Comparison of ENCODE assay signal across 1 cellular context in the genomic region with DNA sequence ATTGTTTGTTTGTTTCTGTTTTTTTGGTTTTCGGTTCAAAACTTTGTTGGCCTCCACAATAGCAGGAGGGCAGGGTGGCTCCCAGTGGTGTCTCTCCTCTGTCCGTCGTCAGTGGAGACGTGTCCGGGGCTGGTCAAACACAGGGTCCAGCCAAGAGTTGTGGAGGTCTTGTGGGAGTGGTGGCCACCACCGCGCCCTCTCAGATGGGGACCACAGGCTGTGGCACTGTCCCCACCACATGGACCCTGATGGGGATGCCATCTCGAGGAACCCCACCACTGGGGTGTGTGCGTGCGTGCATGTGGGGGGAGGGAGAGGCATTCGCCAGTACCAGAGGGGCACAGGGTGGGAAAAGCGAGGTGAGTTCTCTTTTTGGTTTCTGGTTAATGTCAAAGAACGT.
TF ChIP-seq lines count a peak whose summit lies in the region.

No MANE protein-coding gene starts in this region.

TF ChIP-seq in IMR-90, 13 proteins besides CTCF, POLR2A, EP300 and RAD21:
- TF ChIP-seq NFE2L2 (IDR thresholded peaks at IDR 0.05; ENCODE audit: low read depth, low read length) (no peak), FOS (IDR thresholded peaks at IDR 0.05; ENCODE audit: low read depth, low read length) (no peak), SMC3 (IDR thresholded peaks at IDR 0.05; ENCODE audit: low read depth, low read length) (no peak), CEBPB (IDR thresholded peaks at IDR 0.05; ENCODE audit: low read depth, low read length) (no peak), MAZ (IDR thresholded peaks at IDR 0.05; ENCODE audit: borderline replicate concordance, low read depth, low read length) (no peak), CHD1 (IDR thresholded peaks at IDR 0.05; ENCODE audit: low read depth, low read length) (no peak), RFX5 (IDR thresholded peaks at IDR 0.05; ENCODE audit: low read depth, low read length) (no peak), MAFK (IDR thresholded peaks at IDR 0.05; ENCODE audit: low read depth, low read length) (no peak), RCOR1 (IDR thresholded peaks at IDR 0.05; ENCODE audit: insufficient replicate concordance, low read length) (no peak), MXI1 (IDR thresholded peaks at IDR 0.05; ENCODE audit: borderline replicate concordance, low read depth, low read length) (no peak), BHLHE40 (IDR thresholded peaks at IDR 0.05; ENCODE audit: low read depth, low read length) (no peak)
- TF ChIP-seq, protein P1, sequence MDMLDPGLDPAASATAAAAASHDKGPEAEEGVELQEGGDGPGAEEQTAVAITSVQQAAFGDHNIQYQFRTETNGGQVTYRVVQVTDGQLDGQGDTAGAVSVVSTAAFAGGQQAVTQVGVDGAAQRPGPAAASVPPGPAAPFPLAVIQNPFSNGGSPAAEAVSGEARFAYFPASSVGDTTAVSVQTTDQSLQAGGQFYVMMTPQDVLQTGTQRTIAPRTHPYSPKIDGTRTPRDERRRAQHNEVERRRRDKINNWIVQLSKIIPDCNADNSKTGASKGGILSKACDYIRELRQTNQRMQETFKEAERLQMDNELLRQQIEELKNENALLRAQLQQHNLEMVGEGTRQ (IDR thresholded peaks at IDR 0.05; ENCODE audit: low read depth, low read length), result no peak
- TF ChIP-seq, protein P2, sequence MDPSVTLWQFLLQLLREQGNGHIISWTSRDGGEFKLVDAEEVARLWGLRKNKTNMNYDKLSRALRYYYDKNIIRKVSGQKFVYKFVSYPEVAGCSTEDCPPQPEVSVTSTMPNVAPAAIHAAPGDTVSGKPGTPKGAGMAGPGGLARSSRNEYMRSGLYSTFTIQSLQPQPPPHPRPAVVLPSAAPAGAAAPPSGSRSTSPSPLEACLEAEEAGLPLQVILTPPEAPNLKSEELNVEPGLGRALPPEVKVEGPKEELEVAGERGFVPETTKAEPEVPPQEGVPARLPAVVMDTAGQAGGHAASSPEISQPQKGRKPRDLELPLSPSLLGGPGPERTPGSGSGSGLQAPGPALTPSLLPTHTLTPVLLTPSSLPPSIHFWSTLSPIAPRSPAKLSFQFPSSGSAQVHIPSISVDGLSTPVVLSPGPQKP (IDR thresholded peaks at IDR 0.05; ENCODE audit: borderline replicate concordance, low read depth, low read length), result no peak
TF ChIP-seq in IMR-90: peak in this region for 0.
